ENCODE assay signal across 14 cellular contexts in genomic region chr5:137706841-137707240, GRCh38.
"Had no signal": no experiment of that assay in that cellular context is flagged by ENCODE, and none has a peak within 500 bp of the region (broad histone marks: within the 10 kb centered on the region; RNA-seq: fewer than 3 reads in every experiment).

No MANE protein-coding gene starts in this region.

- H3K4me3 ChIP-seq: breast epithelium, tibial artery, uterus had no signal

- FAIRE-seq: colon, small intestine, TTC549 had no signal

- H3K27me3 Mint-ChIP-seq: activated naive CD8-positive, alpha-beta T cell; activated T-cell treated with anti-CD3 and anti-CD28 coated beads, Interleukin-2, amount 50 U/mL, for 24 hours; naive thymus-derived CD4-positive, alpha-beta T cell had no signal

- DNase-seq: activated gamma-delta T cell; activated T-cell treated with anti-CD3 and anti-CD28 coated beads, Interleukin-2, amount 50 U/mL, for 24 hours; immature natural killer cell; mammary epithelial cell; naive thymus-derived CD4-positive, alpha-beta T cell; small intestine; tibial artery; uterus had no signal

- H3K9me3 Mint-ChIP-seq: activated T-cell treated with anti-CD3 and anti-CD28 coated beads, Interleukin-2, amount 50 U/mL, for 24 hours; immature natural killer cell; stimulated activated effector memory CD8-positive, alpha-beta T cell treated with anti-CD3 and anti-CD28 coated beads, Interleukin-12 subunit alpha, Interleukin-12 subunit beta, amount 100 ng/mL, for 72 hours; T-helper 1 cell treated with Interleukin-12 subunit alpha and Interleukin-12 subunit beta and Interleukin-4 antibody, amounts not matched to agents 30 μg/mL and 1 μg/mL, for 36 hours had no signal

- H3K4me1 Mint-ChIP-seq: immature natural killer cell; stimulated activated effector memory CD8-positive, alpha-beta T cell treated with anti-CD3 and anti-CD28 coated beads, Interleukin-12 subunit alpha, Interleukin-12 subunit beta, amount 100 ng/mL, for 72 hours had no signal

- H3K27ac Mint-ChIP-seq: activated naive CD8-positive, alpha-beta T cell; activated T-cell treated with anti-CD3 and anti-CD28 coated beads, Interleukin-2, amount 50 U/mL, for 24 hours; immature natural killer cell; stimulated activated effector memory CD8-positive, alpha-beta T cell treated with anti-CD3 and anti-CD28 coated beads, Interleukin-12 subunit alpha, Interleukin-12 subunit beta, amount 100 ng/mL, for 72 hours; T-helper 1 cell treated with Interleukin-12 subunit alpha and Interleukin-12 subunit beta and Interleukin-4 antibody, amounts not matched to agents 30 μg/mL and 1 μg/mL, for 36 hours had no signal

- H3K36me3 ChIP-seq: breast epithelium, tibial artery, uterus had no signal

- ATAC-seq: naive thymus-derived CD4-positive, alpha-beta T cell; stimulated activated effector memory CD8-positive, alpha-beta T cell treated with anti-CD3 and anti-CD28 coated beads, Interleukin-12 subunit alpha, Interleukin-12 subunit beta, amount 100 ng/mL, for 72 hours had no signal

- H3K27me3 ChIP-seq: breast epithelium, tibial artery, uterus had no signal

- H3K36me3 Mint-ChIP-seq: stimulated activated effector memory CD8-positive, alpha-beta T cell treated with anti-CD3 and anti-CD28 coated beads, Interleukin-12 subunit alpha, Interleukin-12 subunit beta, amount 100 ng/mL, for 72 hours had no signal

- H3K4me3 Mint-ChIP-seq: activated naive CD8-positive, alpha-beta T cell; activated T-cell treated with anti-CD3 and anti-CD28 coated beads, Interleukin-2, amount 50 U/mL, for 24 hours; immature natural killer cell; naive thymus-derived CD4-positive, alpha-beta T cell; stimulated activated effector memory CD8-positive, alpha-beta T cell treated with anti-CD3 and anti-CD28 coated beads, Interleukin-12 subunit alpha, Interleukin-12 subunit beta, amount 100 ng/mL, for 72 hours; T-helper 1 cell treated with Interleukin-12 subunit alpha and Interleukin-12 subunit beta and Interleukin-4 antibody, amounts not matched to agents 30 μg/mL and 1 μg/mL, for 36 hours had no signal
